Comparison of ENCODE assay signal across 18 cellular contexts in the genomic region with DNA sequence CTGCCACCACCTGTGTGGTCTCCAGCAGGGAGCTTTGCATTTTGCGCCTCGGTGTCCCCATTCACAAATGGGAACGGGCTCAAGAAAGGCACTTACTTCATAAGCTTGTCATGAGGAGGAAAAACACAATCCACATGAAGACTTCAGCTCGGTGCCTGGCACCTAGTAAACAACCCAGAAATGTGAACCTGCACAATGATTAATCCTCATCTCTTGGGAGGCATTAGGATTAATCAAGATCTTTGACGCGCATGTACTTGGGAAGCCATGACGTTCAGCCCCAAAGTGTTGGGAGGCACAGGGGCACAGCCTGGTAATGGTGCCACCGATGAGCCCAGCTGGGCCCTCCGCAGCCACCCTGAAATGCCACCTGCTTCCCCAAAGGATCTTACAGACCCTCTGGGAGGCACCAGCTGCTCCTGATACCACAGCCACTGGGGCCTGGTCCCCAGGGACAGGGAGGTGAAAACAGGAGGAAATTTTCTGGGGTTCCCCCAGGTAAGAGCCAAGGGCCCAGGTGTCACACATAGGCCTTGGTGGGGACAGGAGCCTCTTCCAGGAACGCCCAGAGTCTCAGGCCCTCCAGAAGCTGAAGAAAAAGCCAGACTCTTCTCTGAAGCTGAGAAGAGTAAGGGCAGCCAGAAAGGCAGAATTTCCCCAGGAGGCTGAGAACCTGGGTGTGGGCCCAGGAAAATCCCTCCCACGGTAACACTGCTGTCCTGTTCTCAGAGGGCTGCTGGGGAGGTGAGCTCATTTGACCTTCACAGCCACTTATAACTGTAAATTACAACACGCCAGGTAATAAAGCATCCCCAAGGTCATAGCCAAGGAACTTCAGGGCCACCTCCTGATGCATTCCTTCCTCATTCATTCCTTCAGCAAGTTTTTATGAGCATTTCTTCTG.
DNase-seq lines count a peak whose midpoint lies in the region; ATAC-seq and TF ChIP-seq lines count a peak whose summit lies in the region.
"Had no signal": no experiment of that assay in that cellular context is flagged by ENCODE, and none has a peak within 500 bp of the region (broad histone marks: within the 10 kb centered on the region; RNA-seq: fewer than 3 reads in every experiment).

No MANE protein-coding gene starts in this region.

- no peaks in the 10 kb centered on the region for H3K9me3 ChIP-seq in WERI-Rb-1 (ENCODE audit: severe bottlenecking)
- no peaks in the 10 kb centered on the region for H3K9me3 ChIP-seq in ovary
- H3K9me3 ChIP-seq in upper lobe of left lung, result no peaks in the 10 kb centered on the region
- H3K9me3 ChIP-seq: sigmoid colon, SJSA1 had no signal

- TF ChIP-seq POLR2A in ovary (IDR thresholded peaks at IDR 0.05) (no peak), upper lobe of left lung (IDR thresholded peaks at IDR 0.05) (no peak)

- intact Hi-C loops in activated CD8-positive, alpha-beta T cell treated with anti-CD3 and anti-CD28 coated beads for 36 hours (cut with micrococcal nuclease), result no loop called here
- intact Hi-C loops in ovary (cut with DNase I), result no loop called here

- no peak overlapping the region for H3K4me3 Mint-ChIP-seq in activated CD8-positive, alpha-beta T cell treated with anti-CD3 and anti-CD28 coated beads for 36 hours
- no peak overlapping the region for H3K4me3 Mint-ChIP-seq in activated CD8-positive, alpha-beta T cell treated with anti-CD3 and anti-CD28 coated beads, Interleukin-2, amount 10 ng/mL, durations not matched to agents 7 days and 5 days
- H3K4me3 Mint-ChIP-seq: activated T-cell treated with anti-CD3 and anti-CD28 coated beads, Interleukin-2, amount 50 U/mL, for 4 hours; CD8-positive, alpha-beta memory T cell had no signal

- CTCF ChIA-PET in activated CD8-positive, alpha-beta T cell treated with anti-CD3 and anti-CD28 coated beads for 36 hours (lab: Charles Lee), result interaction anchor here (1.8 kb wide), 1 partner anchor 465 kb away, joined by 5 read pairs; no protein-coding TSS in a partner anchor
- CTCF ChIA-PET in activated CD8-positive, alpha-beta T cell treated with anti-CD3 and anti-CD28 coated beads, Interleukin-2, amount 10 ng/mL, durations not matched to agents 7 days and 5 days (lab: Charles Lee), result interaction anchor here (0.9 to 1.4 kb wide), 2 partner anchors 105 to 479 kb away, joined by 3 to 5 read pairs; no protein-coding TSS in a partner anchor

- in situ Hi-C loops in brain microvascular endothelial cell (cut with HindIII; ENCODE audit: low pct_ligation_motif_present, low sequenced_read_pairs), result no loop called here

- POLR2A ChIA-PET in activated CD8-positive, alpha-beta T cell treated with anti-CD3 and anti-CD28 coated beads for 36 hours (lab: Charles Lee), result no interaction called here
- POLR2A ChIA-PET in activated CD8-positive, alpha-beta T cell treated with anti-CD3 and anti-CD28 coated beads, Interleukin-2, amount 10 ng/mL, durations not matched to agents 7 days and 5 days (lab: Charles Lee), result no interaction called here

- peak overlapping the region; percentile 55 for H3K27ac ChIP-seq in WERI-Rb-1
- peak overlapping the region in 1 of 2 donors; percentile 39 for H3K27ac ChIP-seq in ovary
- H3K27ac ChIP-seq in upper lobe of left lung, result no peak overlapping the region
- no peak overlapping the region for H3K27ac ChIP-seq in brain microvascular endothelial cell
- H3K27ac ChIP-seq: SJSA1 had no signal

- no peak overlapping the region for H3K27ac Mint-ChIP-seq in activated CD8-positive, alpha-beta T cell treated with anti-CD3 and anti-CD28 coated beads for 36 hours
- no peak overlapping the region for H3K27ac Mint-ChIP-seq in activated CD8-positive, alpha-beta T cell treated with anti-CD3 and anti-CD28 coated beads, Interleukin-2, amount 10 ng/mL, durations not matched to agents 7 days and 5 days

- H3K27me3 ChIP-seq in WERI-Rb-1 (ENCODE audit: insufficient read depth, low read depth, severe bottlenecking) (no peaks in the 10 kb centered on the region), ovary (no peaks in the 10 kb centered on the region), upper lobe of left lung (no peaks in the 10 kb centered on the region), brain microvascular endothelial cell (replicated peaks) (no peaks in the 10 kb centered on the region)
- H3K27me3 ChIP-seq: sigmoid colon, SJSA1 had no signal

- 78 to 82% (median 79%) methylated on average over 12 of the region's 12 CpGs for WGBS in ovary, 3 donors
- WGBS in upper lobe of left lung, 2 donors, result 91 to 92% methylated on average over 10 to 12 of the region's 12 CpGs

- no peaks in the 10 kb centered on the region for H3K36me3 Mint-ChIP-seq in activated CD8-positive, alpha-beta T cell treated with anti-CD3 and anti-CD28 coated beads for 36 hours (ENCODE audit: low read depth)
- no peaks in the 10 kb centered on the region for H3K36me3 Mint-ChIP-seq in activated CD8-positive, alpha-beta T cell treated with anti-CD3 and anti-CD28 coated beads, Interleukin-2, amount 10 ng/mL, durations not matched to agents 7 days and 5 days (ENCODE audit: low read depth)
- H3K36me3 Mint-ChIP-seq: CD8-positive, alpha-beta memory T cell had no signal

- ATAC-seq in activated CD8-positive, alpha-beta T cell treated with anti-CD3 and anti-CD28 coated beads for 36 hours, result no peak
- ATAC-seq in activated CD8-positive, alpha-beta T cell treated with anti-CD3 and anti-CD28 coated beads, Interleukin-2, amount 10 ng/mL, durations not matched to agents 7 days and 5 days, result no peak
- ATAC-seq in GM21717 (IDR thresholded peaks at IDR 0.05; ENCODE audit: unreplicated experiment) (peak; percentile 48), upper lobe of left lung (ENCODE audit: low FRiP score in 2 of 2) (no peak), HG03097 (IDR thresholded peaks at IDR 0.05; ENCODE audit: low FRiP score, unreplicated experiment) (no peak)
- ATAC-seq: activated T-cell treated with anti-CD3 and anti-CD28 coated beads, Interleukin-2, amount 50 U/mL, for 4 hours had no signal

- H3K4me1 ChIP-seq in ovary (ENCODE audit: insufficient read depth), result peaks cover 15% of the 10 kb centered on the region
- peaks cover 11 to 32% (median 25%) of the 10 kb centered on the region in 4 donors for H3K4me1 ChIP-seq in upper lobe of left lung

- H3K27me3 Mint-ChIP-seq in activated CD8-positive, alpha-beta T cell treated with anti-CD3 and anti-CD28 coated beads for 36 hours, result no peaks in the 10 kb centered on the region
- no peaks in the 10 kb centered on the region for H3K27me3 Mint-ChIP-seq in activated CD8-positive, alpha-beta T cell treated with anti-CD3 and anti-CD28 coated beads, Interleukin-2, amount 10 ng/mL, durations not matched to agents 7 days and 5 days (ENCODE audit: low read depth)
- H3K27me3 Mint-ChIP-seq: CD8-positive, alpha-beta memory T cell had no signal

- no peaks in the 10 kb centered on the region for H3K36me3 ChIP-seq in WERI-Rb-1
- H3K36me3 ChIP-seq in ovary, result no peaks in the 10 kb centered on the region
- H3K36me3 ChIP-seq in upper lobe of left lung, result no peaks in the 10 kb centered on the region
- no peaks in the 10 kb centered on the region for H3K36me3 ChIP-seq in brain microvascular endothelial cell (replicated peaks)
- H3K36me3 ChIP-seq: sigmoid colon, SJSA1 had no signal

- H3K4me1 Mint-ChIP-seq in activated CD8-positive, alpha-beta T cell treated with anti-CD3 and anti-CD28 coated beads for 36 hours (ENCODE audit: low read depth), result peaks cover 36% of the 10 kb centered on the region
- H3K4me1 Mint-ChIP-seq in activated CD8-positive, alpha-beta T cell treated with anti-CD3 and anti-CD28 coated beads, Interleukin-2, amount 10 ng/mL, durations not matched to agents 7 days and 5 days (ENCODE audit: low read depth), result peaks cover 34% of the 10 kb centered on the region

- no peak for TF ChIP-seq EP300 in ovary (IDR thresholded peaks at IDR 0.05)
- TF ChIP-seq EP300 in upper lobe of left lung (IDR thresholded peaks at IDR 0.05), result no peak

- peak; percentile 23 for DNase-seq in activated CD8-positive, alpha-beta T cell treated with anti-CD3 and anti-CD28 coated beads for 36 hours
- no peak for DNase-seq in activated CD8-positive, alpha-beta T cell treated with anti-CD3 and anti-CD28 coated beads, Interleukin-2, amount 10 ng/mL, durations not matched to agents 7 days and 5 days
- DNase-seq in WERI-Rb-1 (no peak), ovary (peak in 4 of 5 donors; percentile 54 to 77 (median 60)), upper lobe of left lung (no peak), brain microvascular endothelial cell (no peak)
- DNase-seq: activated CD4-positive, alpha-beta T cell treated with anti-CD3 and anti-CD28 coated beads for 48 hours; activated T-cell treated with anti-CD3 and anti-CD28 coated beads, Interleukin-2, amount 50 U/mL, for 4 hours; amniotic stem cell; CD8-positive, alpha-beta memory T cell; Karpas-422; NCI-H1417 treated with DMSO at 0.1 percent for 48 hours; sigmoid colon; stimulated activated CD4-positive, alpha-beta T cell treated with anti-CD3 and anti-CD28 coated beads, Interleukin-4, amount 100 ng/mL, for 24 hours; T1000 had no signal

- H3K9me3 Mint-ChIP-seq in activated CD8-positive, alpha-beta T cell treated with anti-CD3 and anti-CD28 coated beads for 36 hours, result no peaks in the 10 kb centered on the region
- H3K9me3 Mint-ChIP-seq in activated CD8-positive, alpha-beta T cell treated with anti-CD3 and anti-CD28 coated beads, Interleukin-2, amount 10 ng/mL, durations not matched to agents 7 days and 5 days (ENCODE audit: insufficient read depth), result no peaks in the 10 kb centered on the region
- H3K9me3 Mint-ChIP-seq: activated T-cell treated with anti-CD3 and anti-CD28 coated beads, Interleukin-2, amount 50 U/mL, for 4 hours; CD8-positive, alpha-beta memory T cell had no signal

- H3K4me3 ChIP-seq in WERI-Rb-1 (ENCODE audit: low read depth, low read length), result no peak overlapping the region
- no peak overlapping the region for H3K4me3 ChIP-seq in ovary
- H3K4me3 ChIP-seq in upper lobe of left lung, result no peak overlapping the region
- no peak overlapping the region for H3K4me3 ChIP-seq in brain microvascular endothelial cell (ENCODE audit: low read depth, low read length)
- H3K4me3 ChIP-seq: sigmoid colon, SJSA1 had no signal

- TF ChIP-seq CTCF in activated CD8-positive, alpha-beta T cell treated with anti-CD3 and anti-CD28 coated beads for 36 hours (IDR thresholded peaks at IDR 0.05), result no peak
- no peak for TF ChIP-seq CTCF in WERI-Rb-1 (IDR thresholded peaks at IDR 0.05; ENCODE audit: low read depth, low read length)
- no peak for TF ChIP-seq CTCF in ovary (IDR thresholded peaks at IDR 0.05)
- no peak for TF ChIP-seq CTCF in upper lobe of left lung (IDR thresholded peaks at IDR 0.05)
- TF ChIP-seq CTCF in brain microvascular endothelial cell (IDR thresholded peaks at IDR 0.05; ENCODE audit: low read depth, low read length, missing control alignments), result no peak

Comparison
In these comparisons a context has a peak if more than half of its experiments do, and no peak if none do; other contexts are left out.
1. DNase-seq: peak in activated CD8-positive, alpha-beta T cell treated with anti-CD3 and anti-CD28 coated beads for 36 hours (single experiment) and ovary (4 of 5); none in activated CD8-positive, alpha-beta T cell treated with anti-CD3 and anti-CD28 coated beads, Interleukin-2, amount 10 ng/mL, durations not matched to agents 7 days and 5 days (single experiment), WERI-Rb-1 (single experiment), upper lobe of left lung (0 of 2) and brain microvascular endothelial cell (single experiment).